Comparison of ENCODE assay signal across 28 cellular contexts in the genomic region with DNA sequence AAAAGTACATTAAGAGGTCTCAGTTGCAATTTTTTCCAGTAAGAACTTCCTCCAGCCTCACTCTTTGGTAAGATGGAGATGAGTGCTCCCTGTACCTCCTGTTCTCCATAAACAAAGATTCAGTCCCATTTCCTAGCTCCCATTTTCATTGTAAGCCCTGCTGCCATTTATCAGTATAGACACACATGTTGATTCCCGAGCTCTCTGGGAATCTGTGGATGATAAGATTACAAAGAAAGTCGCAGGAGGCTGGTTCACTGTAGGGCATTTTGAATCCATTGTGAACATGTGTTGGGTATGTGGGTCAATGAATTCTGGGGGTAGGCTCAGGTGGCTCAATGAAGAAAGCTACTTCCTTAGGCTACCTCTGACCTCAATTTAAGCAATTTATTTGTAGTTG.
"Had no signal": no experiment of that assay in that cellular context is flagged by ENCODE, and none has a peak within 500 bp of the region (broad histone marks: within the 10 kb centered on the region; RNA-seq: fewer than 3 reads in every experiment).

No MANE protein-coding gene starts in this region.

- DNase-seq: occipital lobe; ovary; posterior cingulate gyrus; psoas muscle; right cardiac atrium; right lobe of liver; sigmoid colon; small intestine; stimulated activated CD4-positive, alpha-beta T cell treated with anti-CD3 and anti-CD28 coated beads, Interleukin-15, amount 100 ng/mL, for 24 hours; stimulated activated CD4-positive, alpha-beta T cell treated with anti-CD3 and anti-CD28 coated beads, Interleukin-2, amount 100 ng/mL, for 24 hours; stimulated activated CD4-positive, alpha-beta T cell treated with anti-CD3 and anti-CD28 coated beads, Interleukin-2, amount 100 ng/mL, for 48 hours; stimulated activated CD4-positive, alpha-beta T cell treated with anti-CD3 and anti-CD28 coated beads, Interleukin-4, amount 100 ng/mL, for 24 hours; stimulated activated naive B cell treated with anti-CD40 and anti-IgM and Interleukin-4, amounts not matched to agents 10 μg/mL and 1 μg/mL and 100 μg/mL, for 72 hours; stimulated activated naive CD4-positive, alpha-beta T cell treated with Interleukin-2 at 50 U/mL for 16 hours; stomach; thyroid gland; trophoblast cell; upper lobe of left lung had no signal

- H3K36me3 ChIP-seq: ovary, right lobe of liver, sigmoid colon, stomach, thoracic aorta, thyroid gland, tibial nerve, upper lobe of left lung, vagina had no signal

- H3K79me2 ChIP-seq: parathyroid adenoma had no signal

- H3K9ac ChIP-seq: neural progenitor cell, parathyroid adenoma had no signal

- FAIRE-seq: small intestine, urothelium cell line had no signal

- H3K27me3 ChIP-seq: neural progenitor cell, ovary, right lobe of liver, sigmoid colon, stomach, thyroid gland, tibial nerve, upper lobe of left lung, vagina had no signal

- H3K4me3 ChIP-seq: neural progenitor cell, ovary, psoas muscle, right lobe of liver, sigmoid colon, stomach, thoracic aorta, thyroid gland, tibial nerve, upper lobe of left lung, vagina had no signal

- H2AFZ ChIP-seq: neural progenitor cell, parathyroid adenoma had no signal

- H3K9me3 ChIP-seq: ovary, thyroid gland had no signal

- H3K27me3 Mint-ChIP-seq: progenitor cell of endocrine pancreas; stimulated activated naive CD8-positive, alpha-beta T cell treated with anti-CD3 and anti-CD28 coated beads, Interleukin-15, Interleukin-2, amounts not matched to agents 100 ng/mL and 50 ng/mL, for 24 hours had no signal

- H3K27ac ChIP-seq: neural progenitor cell, ovary, parathyroid adenoma, psoas muscle, right lobe of liver, sigmoid colon, stomach, thoracic aorta, thyroid gland, tibial nerve, upper lobe of left lung, vagina had no signal

- H3K36me3 Mint-ChIP-seq: neural progenitor cell; stimulated activated effector memory CD8-positive, alpha-beta T cell treated with anti-CD3 and anti-CD28 coated beads, Interleukin-12 subunit alpha, Interleukin-12 subunit beta, amount 100 ng/mL, for 72 hours had no signal

- H3K4me1 Mint-ChIP-seq: nephron; neural progenitor cell; stimulated activated effector memory CD8-positive, alpha-beta T cell treated with anti-CD3 and anti-CD28 coated beads, Interleukin-12 subunit alpha, Interleukin-12 subunit beta, amount 100 ng/mL, for 72 hours; stimulated activated naive B cell treated with anti-CD40 and anti-IgM and Interleukin-4, amounts not matched to agents 10 μg/mL and 1 μg/mL and 100 μg/mL, for 72 hours had no signal

- ATAC-seq: psoas muscle; right cardiac atrium; right lobe of liver; stimulated activated effector memory CD8-positive, alpha-beta T cell treated with anti-CD3 and anti-CD28 coated beads, Interleukin-12 subunit alpha, Interleukin-12 subunit beta, amount 100 ng/mL, for 72 hours; stimulated activated naive B cell treated with anti-CD40 and anti-IgM and Interleukin-4, amounts not matched to agents 10 μg/mL and 1 μg/mL and 100 μg/mL, for 72 hours had no signal

- H3K27ac Mint-ChIP-seq: nephron; neural progenitor cell; progenitor cell of endocrine pancreas; stimulated activated effector memory CD8-positive, alpha-beta T cell treated with anti-CD3 and anti-CD28 coated beads, Interleukin-12 subunit alpha, Interleukin-12 subunit beta, amount 100 ng/mL, for 72 hours; stimulated activated naive B cell treated with anti-CD40 and anti-IgM and Interleukin-4, amounts not matched to agents 10 μg/mL and 1 μg/mL and 100 μg/mL, for 72 hours; stimulated activated naive CD8-positive, alpha-beta T cell treated with anti-CD3 and anti-CD28 coated beads, Interleukin-15, Interleukin-2, amounts not matched to agents 100 ng/mL and 50 ng/mL, for 24 hours had no signal

- H3K4me1 ChIP-seq: neural progenitor cell, parathyroid adenoma, psoas muscle, right lobe of liver, sigmoid colon, stomach, thyroid gland, tibial nerve, upper lobe of left lung, vagina had no signal

- H3K4me3 Mint-ChIP-seq: nephron; neural progenitor cell; stimulated activated effector memory CD8-positive, alpha-beta T cell treated with anti-CD3 and anti-CD28 coated beads, Interleukin-12 subunit alpha, Interleukin-12 subunit beta, amount 100 ng/mL, for 72 hours; stimulated activated naive B cell treated with anti-CD40 and anti-IgM and Interleukin-4, amounts not matched to agents 10 μg/mL and 1 μg/mL and 100 μg/mL, for 72 hours; stimulated activated naive CD8-positive, alpha-beta T cell treated with anti-CD3 and anti-CD28 coated beads, Interleukin-15, Interleukin-2, amounts not matched to agents 100 ng/mL and 50 ng/mL, for 24 hours had no signal

- H3K4me2 ChIP-seq: neural progenitor cell had no signal
